Comparison of ENCODE assay signal across 1 cellular context in the genomic region with DNA sequence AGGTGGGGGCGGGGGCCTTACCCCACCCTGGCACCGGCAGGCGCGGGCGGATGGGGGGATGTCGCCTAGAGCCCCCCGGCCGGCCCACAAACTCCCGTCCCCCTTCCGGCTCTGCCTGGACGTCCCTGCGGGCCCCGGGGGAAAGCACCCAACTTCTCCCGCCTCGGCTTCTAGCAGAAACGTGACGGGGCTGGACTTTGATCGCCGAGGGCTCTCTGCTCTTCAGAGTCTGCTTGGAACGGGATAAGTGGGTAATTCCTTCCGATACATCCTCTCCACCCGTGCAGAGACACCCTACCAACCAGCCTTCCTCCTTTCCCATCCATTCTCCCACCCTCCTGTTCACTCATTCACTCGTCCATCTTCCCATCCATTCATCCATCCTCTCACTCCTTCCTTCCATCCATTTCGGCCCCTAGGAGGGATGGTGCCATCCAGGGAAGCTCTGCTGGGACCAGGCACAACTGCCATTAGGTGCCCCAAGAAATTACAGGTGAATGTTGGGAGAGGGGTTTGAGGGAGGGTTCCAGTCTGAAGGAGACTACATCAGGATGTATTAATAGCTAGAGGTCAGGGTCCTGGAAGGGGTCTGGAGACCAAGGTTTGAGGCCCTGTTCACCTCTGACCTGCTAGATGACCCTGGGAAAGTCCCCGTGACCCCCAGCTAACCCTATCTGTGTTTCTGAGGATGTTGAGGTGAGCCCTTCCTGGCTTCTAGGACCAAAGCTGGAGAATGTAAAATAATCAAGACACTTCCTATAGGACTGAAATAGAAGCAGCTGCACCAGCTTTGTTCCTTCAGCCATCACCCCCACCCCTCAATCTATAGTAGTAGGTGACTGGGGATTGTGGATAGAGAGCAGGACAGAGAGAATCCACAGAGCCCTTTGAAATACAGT.
TF ChIP-seq lines count a peak whose summit lies in the region.

No MANE protein-coding gene starts in this region.

TF ChIP-seq in H1, 55 proteins besides CTCF, POLR2A, EP300 and RAD21:
- TF ChIP-seq SAP30 (IDR thresholded peaks at IDR 0.05; ENCODE audit: insufficient read depth, insufficient replicate concordance, low read length) (no peak), KDM1A (IDR thresholded peaks at IDR 0.05; ENCODE audit: borderline replicate concordance, low read length) (no peak), NANOG (IDR thresholded peaks at IDR 0.05; ENCODE audit: insufficient read depth, low read depth, low read length, poor library complexity, severe bottlenecking) (no peak), KDM4A (IDR thresholded peaks at IDR 0.05; ENCODE audit: low read depth, low read length, severe bottlenecking) (peak; percentile 15), TBP (IDR thresholded peaks at IDR 0.05; ENCODE audit: low read depth, low read length) (no peak), EZH2 (IDR thresholded peaks at IDR 0.05; ENCODE audit: low read depth, low read length, severe bottlenecking) (peak; percentile 20), SP1 (IDR thresholded peaks at IDR 0.05; ENCODE audit: low read depth, low read length) (no peak), CEBPB (IDR thresholded peaks at IDR 0.05; ENCODE audit: low read depth, low read length) (no peak), ASH2L (IDR thresholded peaks at IDR 0.05; ENCODE audit: low read length) (peak; percentile 9), KDM5A (IDR thresholded peaks at IDR 0.05; ENCODE audit: low read length) (no peak), CTBP2 (IDR thresholded peaks at IDR 0.05; ENCODE audit: borderline replicate concordance, insufficient read depth, insufficient read length, low read length) (no peak), POLR2AphosphoS5 (IDR thresholded peaks at IDR 0.05; ENCODE audit: low read depth, low read length) (no peak), YY1 (IDR thresholded peaks at IDR 0.05; ENCODE audit: low read depth, low read length) (no peak), RXRA (IDR thresholded peaks at IDR 0.05; ENCODE audit: insufficient read depth, low read depth, low read length) (0 out of 2 replicates have a peak, but pooled peaks have one; percentile 75), SRF (IDR thresholded peaks at IDR 0.05; ENCODE audit: low read depth, low read length) (no peak), CREB1 (IDR thresholded peaks at IDR 0.05) (no peak), BRCA1 (IDR thresholded peaks at IDR 0.05; ENCODE audit: low read depth, low read length) (no peak), SIX5 (IDR thresholded peaks at IDR 0.05; ENCODE audit: low read depth, low read length) (no peak), CBX8 (IDR thresholded peaks at IDR 0.05; ENCODE audit: borderline replicate concordance, low read depth, low read length) (no peak), CHD2 (IDR thresholded peaks at IDR 0.05; ENCODE audit: low read length) (no peak), PHF8 (conservative IDR thresholded peaks at IDR 0.05; ENCODE audit: low read depth, low read length) (0 out of 2 replicates have a peak, but pooled peaks have one; percentile 23), RNF2 (IDR thresholded peaks at IDR 0.05; ENCODE audit: borderline replicate concordance, low read depth, low read length, missing control alignments, poor library complexity, severe bottlenecking) (no peak), RFX5 (IDR thresholded peaks at IDR 0.05; ENCODE audit: borderline replicate concordance, low read depth, low read length) (no peak), TAF1 (IDR thresholded peaks at IDR 0.05; ENCODE audit: low read depth, low read length) (no peak)
